ENCODE assay signal across 8 cellular contexts in genomic region chr10:97445357-97445721, GRCh38. TPM values are rescaled to one million over a fixed set of nuclear protein-coding genes. Genes with fewer than 3 reads are reported as not detected.
DNase-seq lines count a peak whose midpoint lies in the region; ATAC-seq and TF ChIP-seq lines count a peak whose summit lies in the region.

No MANE protein-coding gene starts in this region.

- H3K4me2 ChIP-seq in H9 (ENCODE audit: insufficient read depth, insufficient read length, low read length) (peak overlapping the region; percentile 96), hepatocyte (peak overlapping the region; percentile 82), smooth muscle cell (peak overlapping the region; percentile 91)

- ATAC-seq in activated B cell treated with CpG ODN at 0.5 μM for 24 hours (ENCODE audit: low read depth) (no peak), HG02610 (IDR thresholded peaks at IDR 0.05; ENCODE audit: unreplicated experiment) (no peak), GM21529 (IDR thresholded peaks at IDR 0.05; ENCODE audit: unreplicated experiment) (no peak)

- peak overlapping the region; percentile 55 to 99 (median 96); a peak in 6 of 7 replicates for H3K27ac Mint-ChIP-seq in H9
- peak overlapping the region; percentile 93 for H3K27ac Mint-ChIP-seq in activated B cell treated with CpG ODN at 0.5 μM for 24 hours

- no CpG with 5 or more reads among the region's 13 CpGs for WGBS in H9 (ENCODE audit: extremely low coverage, insufficient read length, low lambda C conversion rate)
- WGBS in hepatocyte (ENCODE audit: low lambda C conversion rate, missing lambda C conversion rate), result 4% methylated on average over 13 of the region's 13 CpGs
- 4% methylated on average over 13 of the region's 13 CpGs for WGBS in smooth muscle cell (ENCODE audit: low lambda C conversion rate)

- H3K27me3 Mint-ChIP-seq in H9 (ENCODE audit: low read depth), result 0 out of 2 replicates have a peak, but pooled peaks cover 2% of the 10 kb centered on the region
- no peaks in the 10 kb centered on the region for H3K27me3 Mint-ChIP-seq in activated B cell treated with CpG ODN at 0.5 μM for 24 hours

- peaks cover 12% of the 10 kb centered on the region for H3K23me2 ChIP-seq in H9 (ENCODE audit: insufficient read length, low read depth, low read length, poor library complexity, severe bottlenecking)

- H3K79me2 ChIP-seq in H9 (ENCODE audit: insufficient read depth, low read length) (peaks cover 10% of the 10 kb centered on the region; the same call in 1 of the 2 replicates), hepatocyte (peaks cover 48% of the 10 kb centered on the region), smooth muscle cell (ENCODE audit: low read depth) (peaks cover 61% of the 10 kb centered on the region)

- H3K4me3 ChIP-seq in hepatocyte (peak overlapping the region; percentile 68), smooth muscle cell (peak overlapping the region; percentile 68)

- no peak overlapping the region for H2BK20ac ChIP-seq in H9 (ENCODE audit: low read depth, low read length, poor library complexity, severe bottlenecking)

- POLR2A ChIA-PET in activated B cell treated with CpG ODN at 0.5 μM for 24 hours (lab: Charles Lee), result interaction anchor here (1.5 to 1.7 kb wide), 2 partner anchors 44 to 241 kb away, joined by 3 to 4 read pairs; partner anchors contain the start of genes AVPI1 and RRP12

- H3K9me3 ChIP-seq in H9 (ENCODE audit: control insufficient read depth, low read depth, low read length) (no peaks in the 10 kb centered on the region), hepatocyte (ENCODE audit: low read depth) (no peaks in the 10 kb centered on the region), smooth muscle cell (replicated peaks; ENCODE audit: low read depth) (no peaks in the 10 kb centered on the region)

- intact Hi-C loops in activated B cell treated with CpG ODN at 0.5 μM for 24 hours (cut with micrococcal nuclease), result loop anchor here (5.0 kb wide), 1 partner anchor 187 kb away; the partner anchor contains the start of gene MORN4

- H3K4me3 Mint-ChIP-seq in H9 (peak overlapping the region; percentile 98 to 99), activated B cell treated with CpG ODN at 0.5 μM for 24 hours (peak overlapping the region; percentile 99)

- no peak overlapping the region for H3K4ac ChIP-seq in H9 (ENCODE audit: low read depth, low read length)

- H3K79me1 ChIP-seq in H9 (ENCODE audit: insufficient read depth, low read depth, low read length, poor library complexity, severe bottlenecking), result peaks cover 3% of the 10 kb centered on the region

- H3K27me3 ChIP-seq in H9 (ENCODE audit: insufficient read depth, low read length), result no peaks in the 10 kb centered on the region; the same call in 1 of the 2 replicates
- no peaks in the 10 kb centered on the region for H3K27me3 ChIP-seq in hepatocyte
- no peaks in the 10 kb centered on the region for H3K27me3 ChIP-seq in smooth muscle cell (ENCODE audit: low read depth)

- no peak overlapping the region for H3K23ac ChIP-seq in H9 (ENCODE audit: insufficient read length, low read depth, low read length)

- H3K36me3 Mint-ChIP-seq in H9 (ENCODE audit: insufficient read depth in 1 of 3, low read depth in 3 of 3) (peaks cover 17 to 33% (median 28%) of the 10 kb centered on the region in 3 experiments), activated B cell treated with CpG ODN at 0.5 μM for 24 hours (ENCODE audit: low read depth) (peaks cover 38% of the 10 kb centered on the region)

- no peak overlapping the region for H3K18ac ChIP-seq in H9 (ENCODE audit: insufficient read length, low read depth, low read length)

- H3F3A ChIP-seq in smooth muscle cell (ENCODE audit: low read depth), result no peaks in the 10 kb centered on the region

- H4K91ac ChIP-seq in H9 (ENCODE audit: insufficient read length, low read depth, low read length), result no peak overlapping the region

- TF ChIP-seq CTCF in H9 (conservative IDR thresholded peaks at IDR 0.05) (no peak), activated B cell treated with CpG ODN at 0.5 μM for 24 hours (IDR thresholded peaks at IDR 0.05) (no peak), hepatocyte (IDR thresholded peaks at IDR 0.05; ENCODE audit: poor library complexity) (no peak), smooth muscle cell (IDR thresholded peaks at IDR 0.05; ENCODE audit: borderline replicate concordance, insufficient read depth, poor library complexity, severe bottlenecking) (no peak)

- H3T11ph ChIP-seq in H9 (ENCODE audit: low read length), result no peak overlapping the region

- H2BK12ac ChIP-seq in H9 (ENCODE audit: insufficient read length, low read depth, low read length), result no peak overlapping the region

- H4K20me1 ChIP-seq in H9 (ENCODE audit: control insufficient read depth, insufficient read depth, insufficient read length) (no peaks in the 10 kb centered on the region), hepatocyte (ENCODE audit: insufficient read depth, poor library complexity, severe bottlenecking) (no peaks in the 10 kb centered on the region), smooth muscle cell (ENCODE audit: low read depth) (peaks cover 23% of the 10 kb centered on the region)

- H3K56ac ChIP-seq in H9 (ENCODE audit: insufficient read length, low read depth, low read length), result no peak overlapping the region

- H2BK5ac ChIP-seq in H9 (ENCODE audit: insufficient read length, low read length), result no peak overlapping the region

- H2AK5ac ChIP-seq in H9 (ENCODE audit: insufficient read length, low read length), result no peak overlapping the region

- H4K8ac ChIP-seq in H9 (replicated peaks; ENCODE audit: insufficient read length, low read depth, low read length), result no peak overlapping the region

- peak overlapping the region; percentile 3 for H3K14ac ChIP-seq in H9 (ENCODE audit: insufficient read depth, low read length)

- no peak overlapping the region for H2BK120ac ChIP-seq in H9 (ENCODE audit: low read depth, low read length, poor library complexity, severe bottlenecking)

- no peak overlapping the region for H3K27ac ChIP-seq in H9 (ENCODE audit: insufficient read length, low read depth, low read length)
- H3K27ac ChIP-seq in hepatocyte, result peak overlapping the region; percentile 32
- peak overlapping the region; percentile 12 for H3K27ac ChIP-seq in smooth muscle cell (ENCODE audit: low read depth)

- H2AFZ ChIP-seq in H9 (ENCODE audit: low read length), result no peak overlapping the region
- H2AFZ ChIP-seq in hepatocyte, result peak overlapping the region; percentile 49
- H2AFZ ChIP-seq in smooth muscle cell (ENCODE audit: low read depth), result peak overlapping the region; percentile 73

- H3K9me3 Mint-ChIP-seq in H9, result no peaks in the 10 kb centered on the region
- H3K9me3 Mint-ChIP-seq in activated B cell treated with CpG ODN at 0.5 μM for 24 hours, result no peaks in the 10 kb centered on the region

- H3K36me3 ChIP-seq in hepatocyte (replicated peaks; ENCODE audit: insufficient read depth, low read depth) (no peaks in the 10 kb centered on the region), smooth muscle cell (ENCODE audit: low read depth) (no peaks in the 10 kb centered on the region)

- CTCF ChIA-PET in activated B cell treated with CpG ODN at 0.5 μM for 24 hours (lab: Charles Lee), result no interaction called here

- H3K4me1 ChIP-seq in H9 (ENCODE audit: insufficient read depth, low read length) (peaks cover 3% of the 10 kb centered on the region), hepatocyte (ENCODE audit: insufficient read depth) (peaks cover 23% of the 10 kb centered on the region), smooth muscle cell (ENCODE audit: low read depth) (peaks cover 18% of the 10 kb centered on the region)

- H4K5ac ChIP-seq in H9 (ENCODE audit: insufficient read length, low read depth, low read length), result no peak overlapping the region

- no peaks in the 10 kb centered on the region for H3K9me2 ChIP-seq in hepatocyte (replicated peaks; ENCODE audit: insufficient read depth)

- H3K4me1 Mint-ChIP-seq in H9 (peaks cover 16 to 21% of the 10 kb centered on the region in 2 experiments), activated B cell treated with CpG ODN at 0.5 μM for 24 hours (peaks cover 42% of the 10 kb centered on the region)

- H2BK15ac ChIP-seq in H9 (ENCODE audit: low read depth, low read length), result no peak overlapping the region

- H3K9ac ChIP-seq in H9 (ENCODE audit: extremely low read depth, insufficient read length, low read length) (peak overlapping the region; percentile 75), smooth muscle cell (ENCODE audit: low read depth) (peak overlapping the region; percentile 36)

- in situ Hi-C loops in G401 (cut with HindIII; ENCODE audit: low sequenced_read_pairs), result no loop called here

- DNase-seq in H9 (no peak), activated B cell treated with CpG ODN at 0.5 μM for 24 hours (no peak), hepatocyte (ENCODE audit: low spot score) (no peak), smooth muscle cell (lab: John Stamatoyannopoulos, UW; ENCODE audit: unreplicated experiment) (no peak), G401 (ENCODE audit: low spot score) (no peak), NCI-H524 treated with DMSO at 0.1 percent for 48 hours (lab: John Stamatoyannopoulos, UW) (no peak)

RNA-seq across cellular contexts. Expression of gene EXOSC1, which starts 0.5 kb away (rescaled TPM):
- total RNA-seq in H9 (2021) (60.3 and 66.4 TPM in 2 replicates), activated B cell treated with CpG ODN at 0.5 μM for 24 hours (47.4 and 53.8 TPM in 2 replicates), hepatocyte (34.7 and 40.0 TPM in 2 replicates), smooth muscle cell (44.9 and 48.7 TPM in 2 replicates)
- polyA plus RNA-seq in hepatocyte (39.1 and 51.7 TPM in 2 replicates), smooth muscle cell (61.5 and 97.5 TPM in 2 replicates)
- total RNA-seq in G401 (2014; rRNA removed; shearing (Covaris generic)), result 56.7 and 61.7 TPM in 2 replicates

RNA-seq across cellular contexts. Expression of gene ZDHHC16, which starts 0.6 kb away (rescaled TPM):
- 43.9 and 45.4 TPM in 2 replicates for total RNA-seq in H9 (2021)
- total RNA-seq in activated B cell treated with CpG ODN at 0.5 μM for 24 hours, result 39.0 and 40.6 TPM in 2 replicates
- 54.4 and 57.0 TPM in 2 replicates for total RNA-seq in hepatocyte
- 81.9 and 86.8 TPM in 2 replicates for polyA plus RNA-seq in hepatocyte
- total RNA-seq in smooth muscle cell, result 48.5 and 50.3 TPM in 2 replicates
- 73.3 and 81.1 TPM in 2 replicates for polyA plus RNA-seq in smooth muscle cell
- 70.4 and 82.5 TPM in 2 replicates for total RNA-seq in G401 (2014; rRNA removed; shearing (Covaris generic))

RNA-seq across cellular contexts. Expression of gene PGAM1, which starts 19.3 kb away (rescaled TPM):
- 932 and 935 TPM in 2 replicates for total RNA-seq in H9 (2021)
- total RNA-seq in activated B cell treated with CpG ODN at 0.5 μM for 24 hours, result 162 and 166 TPM in 2 replicates
- total RNA-seq in hepatocyte, result 204 and 214 TPM in 2 replicates
- polyA plus RNA-seq in hepatocyte, result 239 and 254 TPM in 2 replicates
- 725 and 787 TPM in 2 replicates for total RNA-seq in smooth muscle cell
- polyA plus RNA-seq in smooth muscle cell, result 921 and 957 TPM in 2 replicates
- 724 and 846 TPM in 2 replicates for total RNA-seq in G401 (2014; rRNA removed; shearing (Covaris generic))

RNA-seq across cellular contexts. Expression of gene RRP12, which starts 44.2 kb away (rescaled TPM):
- total RNA-seq in H9 (2021), result 71.6 and 83.0 TPM in 2 replicates
- 61.8 and 62.6 TPM in 2 replicates for total RNA-seq in activated B cell treated with CpG ODN at 0.5 μM for 24 hours
- 8.5 and 10.6 TPM in 2 replicates for total RNA-seq in hepatocyte
- 19.6 and 20.6 TPM in 2 replicates for polyA plus RNA-seq in hepatocyte
- 15.9 and 18.8 TPM in 2 replicates for total RNA-seq in smooth muscle cell
- 14.1 and 21.7 TPM in 2 replicates for polyA plus RNA-seq in smooth muscle cell
- 35.1 and 41.4 TPM in 2 replicates for total RNA-seq in G401 (2014; rRNA removed; shearing (Covaris generic))

RNA-seq across cellular contexts. Expression of gene MMS19, which starts 52.9 kb away (rescaled TPM):
- total RNA-seq in H9 (2021) (102 and 104 TPM in 2 replicates), activated B cell treated with CpG ODN at 0.5 μM for 24 hours (83.0 and 89.2 TPM in 2 replicates), hepatocyte (68.6 and 73.6 TPM in 2 replicates), smooth muscle cell (97.9 and 125 TPM in 2 replicates)
- polyA plus RNA-seq in hepatocyte (58.4 and 59.8 TPM in 2 replicates), smooth muscle cell (76.8 and 81.4 TPM in 2 replicates)
- 67.8 and 89.3 TPM in 2 replicates for total RNA-seq in G401 (2014; rRNA removed; shearing (Covaris generic))
